Comparison of ENCODE assay signal across 18 cellular contexts in genomic region chr12:99553461-99553860, GRCh38.
DNase-seq lines count a peak whose midpoint lies in the region; ATAC-seq and TF ChIP-seq lines count a peak whose summit lies in the region.
"Had no signal": no experiment of that assay in that cellular context is flagged by ENCODE, and none has a peak within 500 bp of the region (broad histone marks: within the 10 kb centered on the region; RNA-seq: fewer than 3 reads in every experiment).

No MANE protein-coding gene starts in this region.

- peaks cover 7% of the 10 kb centered on the region for H3K36me3 Mint-ChIP-seq in MCF 10A (ENCODE audit: insufficient read depth, unreplicated experiment)

- no peak overlapping the region for H3K9ac ChIP-seq in adipocyte (ENCODE audit: low read length)
- H3K9ac ChIP-seq: BLaER1 had no signal

- H3K4me3 Mint-ChIP-seq in MCF 10A (ENCODE audit: unreplicated experiment) = no peak overlapping the region
- H3K4me3 Mint-ChIP-seq: GM23338 had no signal

- no peaks in the 10 kb centered on the region for H3K27me3 ChIP-seq in adipocyte (replicated peaks; ENCODE audit: control insufficient read depth, insufficient read depth, low read length)
- H3K27me3 ChIP-seq: BLaER1, MG63, Peyer's patch had no signal

- intact Hi-C loops in MCF 10A (cut with micrococcal nuclease) = no loop called here

- peaks cover 5% of the 10 kb centered on the region for H3K4me1 Mint-ChIP-seq in MCF 10A (ENCODE audit: insufficient read depth, unreplicated experiment)

- H3K36me3 ChIP-seq in adipocyte (ENCODE audit: control insufficient read depth, insufficient read depth, low read length, severe bottlenecking) = no peaks in the 10 kb centered on the region
- H3K36me3 ChIP-seq: MG63, Peyer's patch had no signal

- DNase-seq in DMS53 (lab: John Stamatoyannopoulos, UW) (peak; percentile 29), DMS53 treated with DMSO at 0.1 percent for 48 hours (lab: John Stamatoyannopoulos, UW; ENCODE audit: unreplicated experiment) (no peak), NCI-H1694 (lab: John Stamatoyannopoulos, UW) (peak; percentile 47), NCI-H69 (lab: John Stamatoyannopoulos, UW) (peak; percentile 75), adipocyte (ENCODE audit: low read depth) (peak; percentile 0), MCF 10A (ENCODE audit: unreplicated experiment) (no peak)
- DNase-seq in activated CD4-positive, alpha-beta T cell treated with anti-CD3 and anti-CD28 coated beads for 48 hours = no peak
- DNase-seq: 8988T, KBM-7, MG63, NCI-H1105, NCI-H2029 treated with DMSO at 0.1 percent for 48 hours, NCI-H226, Peyer's patch, Right ventricle myocardium superior had no signal

- TF ChIP-seq CTCF in MCF 10A (IDR thresholded peaks at IDR 0.05; ENCODE audit: unreplicated experiment) = no peak

- no peaks in the 10 kb centered on the region for H3K9me3 Mint-ChIP-seq in MCF 10A (ENCODE audit: unreplicated experiment)
- H3K9me3 Mint-ChIP-seq: GM23338 had no signal

- peaks cover 5% of the 10 kb centered on the region for H3K9me3 ChIP-seq in adipocyte (ENCODE audit: control insufficient read depth, low read length)
- H3K9me3 ChIP-seq: MG63, Peyer's patch had no signal

- POLR2A ChIA-PET in MCF 10A (lab: Yijun Ruan, JAX) = no interaction called here

- H3K27ac Mint-ChIP-seq in MCF 10A (ENCODE audit: low read depth, unreplicated experiment) = no peak overlapping the region

- no TSS peak for BruUV-seq in MCF 10A (replicated peaks; lab: Mats Ljungman, UMichigan)

- no peaks in the 10 kb centered on the region for H3K4me1 ChIP-seq in adipocyte (ENCODE audit: control insufficient read depth, insufficient read depth, low read length)
- H3K4me1 ChIP-seq: BLaER1, Peyer's patch had no signal

- CTCF ChIA-PET in MCF 10A (lab: Yijun Ruan, JAX) = interaction anchor here (0.6 kb wide), 1 partner anchor 857 kb away, joined by 4 read pairs; no protein-coding TSS in a partner anchor

- H3K27me3 Mint-ChIP-seq in MCF 10A (ENCODE audit: insufficient read depth, unreplicated experiment) = no peaks in the 10 kb centered on the region

- ATAC-seq in GM19395 (IDR thresholded peaks at IDR 0.05; ENCODE audit: unreplicated experiment) = no peak
- ATAC-seq: GM23338 had no signal

- no peak overlapping the region for H3K4me3 ChIP-seq in adipocyte (ENCODE audit: low read length)
- H3K4me3 ChIP-seq: BLaER1, GM23338, MG63, Peyer's patch had no signal

Comparison
In these comparisons a context has a peak if more than half of its experiments do, and no peak if none do; other contexts are left out.
1. DNase-seq: peak in DMS53 (single experiment), NCI-H1694 (single experiment), NCI-H69 (single experiment) and adipocyte (single experiment); none in DMS53 treated with DMSO at 0.1 percent for 48 hours (single experiment), MCF 10A (single experiment) and activated CD4-positive, alpha-beta T cell treated with anti-CD3 and anti-CD28 coated beads for 48 hours (single experiment).